ENCODE assay signal across 11 cellular contexts in the genomic region with DNA sequence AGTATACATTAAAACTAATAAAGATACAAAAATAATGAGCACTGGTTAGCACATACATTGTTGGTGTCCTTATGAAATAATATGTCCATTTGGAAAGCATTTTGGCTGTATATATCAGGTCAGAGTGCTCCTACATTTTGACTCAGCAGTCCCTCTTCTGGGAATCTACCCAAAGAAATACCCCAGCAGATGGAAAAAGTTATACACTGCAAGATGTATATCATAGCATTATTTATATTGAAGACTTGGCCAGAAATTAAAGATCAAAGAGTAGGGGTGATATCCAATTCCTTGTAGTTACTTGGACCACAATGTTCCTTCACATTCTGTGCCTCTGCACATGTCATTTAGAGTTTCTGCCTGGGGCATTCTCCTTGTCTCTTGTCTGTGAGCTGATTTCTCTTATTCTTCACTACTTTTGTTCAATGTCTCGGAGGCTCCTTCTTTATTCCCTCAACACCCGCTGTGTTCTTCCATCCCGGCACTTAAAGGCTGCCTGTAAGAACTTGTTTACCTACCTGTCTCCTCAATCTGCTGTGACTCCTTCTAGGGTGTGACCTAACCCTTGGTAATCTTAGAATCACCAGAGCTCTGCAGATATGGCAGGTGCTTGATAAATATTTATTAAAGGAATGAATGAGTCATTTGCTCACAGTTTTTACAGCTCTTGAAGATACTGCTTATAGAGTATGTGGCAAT. TPM values are rescaled to one million over a fixed set of nuclear protein-coding genes. Genes with fewer than 3 reads are reported as not detected.
DNase-seq lines count a peak whose midpoint lies in the region; ATAC-seq, FAIRE-seq and TF ChIP-seq lines count a peak whose summit lies in the region.
"Had no signal": no experiment of that assay in that cellular context is flagged by ENCODE, and none has a peak within 500 bp of the region (broad histone marks: within the 10 kb centered on the region; RNA-seq: fewer than 3 reads in every experiment).

No MANE protein-coding gene starts in this region.

- H3K27ac ChIP-seq in heart left ventricle: no peak overlapping the region
- no peak overlapping the region for H3K27ac ChIP-seq in brain microvascular endothelial cell
- H3K27ac ChIP-seq: neutrophil had no signal

- no peak for TF ChIP-seq CTCF in progenitor cell of endocrine pancreas (IDR thresholded peaks at IDR 0.05; ENCODE audit: unreplicated experiment)
- no peak for TF ChIP-seq CTCF in heart left ventricle (IDR thresholded peaks at IDR 0.05)
- TF ChIP-seq CTCF in brain microvascular endothelial cell (IDR thresholded peaks at IDR 0.05; ENCODE audit: low read depth, low read length, missing control alignments): no peak

- peaks cover 0 to 11% (median 0%) of the 10 kb centered on the region in 9 donors for H3K27me3 ChIP-seq in heart left ventricle
- no peaks in the 10 kb centered on the region for H3K27me3 ChIP-seq in brain microvascular endothelial cell (replicated peaks)

- intact Hi-C loops in heart left ventricle (cut with DNase I): no loop called here

- WGBS in heart left ventricle, 4 donors: 86 to 92% (median 90%) methylated on average over 3 of the region's 3 CpGs

- peak overlapping the region; percentile 5 for H3K27ac Mint-ChIP-seq in progenitor cell of endocrine pancreas

- peaks cover 3% of the 10 kb centered on the region for H3K9me3 Mint-ChIP-seq in progenitor cell of endocrine pancreas (ENCODE audit: low read depth)

- no peaks in the 10 kb centered on the region for H3K36me3 ChIP-seq in heart left ventricle
- H3K36me3 ChIP-seq in brain microvascular endothelial cell (replicated peaks): no peaks in the 10 kb centered on the region
- H3K36me3 ChIP-seq: neutrophil had no signal

- no peaks in the 10 kb centered on the region for H3K9me3 ChIP-seq in heart left ventricle
- H3K9me3 ChIP-seq: neutrophil had no signal

- ATAC-seq in heart left ventricle: no peak

- DNase-seq in SIG-M5 treated with dmso at 0.1 percent for 504 hours (lab: John Stamatoyannopoulos, UW; ENCODE audit: unreplicated experiment) (peak; percentile 22), SIG-M5 (lab: John Stamatoyannopoulos, UW) (no peak), NCI-H69 (lab: John Stamatoyannopoulos, UW) (peak; percentile 67), erythroblast (lab: John Stamatoyannopoulos, UW) (peak; percentile 62 to 67), progenitor cell of endocrine pancreas (ENCODE audit: low spot score, unreplicated experiment) (no peak), heart left ventricle (no peak), brain microvascular endothelial cell (no peak), urothelium cell line (ENCODE audit: low spot score) (no peak)
- DNase-seq: stimulated activated CD4-positive, alpha-beta T cell treated with anti-CD3 and anti-CD28 coated beads, Interleukin-1b, Interleukin-23, amount 100 ng/mL, for 48 hours had no signal

- TF ChIP-seq POLR2A in erythroblast (IDR thresholded peaks at IDR 0.05; ENCODE audit: low read length): no peak
- no peak for TF ChIP-seq POLR2A in heart left ventricle (IDR thresholded peaks at IDR 0.05)

- no peak for FAIRE-seq in urothelium cell line (lab: Jason Lieb, UNC)

- H3K4me3 Mint-ChIP-seq in progenitor cell of endocrine pancreas (ENCODE audit: low read depth): no peak overlapping the region
- H3K4me3 Mint-ChIP-seq: T-helper 2 cell treated with Interferon-gamma antibody and Interleukin-4, amounts not matched to agents 5 μg/mL and 100 μg/mL, for 36 hours had no signal

- peaks cover 39% of the 10 kb centered on the region for H3K4me1 Mint-ChIP-seq in progenitor cell of endocrine pancreas (ENCODE audit: low read depth)

- peaks cover 42% of the 10 kb centered on the region for H3K27me3 Mint-ChIP-seq in progenitor cell of endocrine pancreas

- H3K36me3 Mint-ChIP-seq in progenitor cell of endocrine pancreas (ENCODE audit: insufficient read depth): no peaks in the 10 kb centered on the region

- H3K4me1 ChIP-seq in heart left ventricle: peaks cover 0 to 45% (median 13%) of the 10 kb centered on the region in 12 donors

- H3K4me3 ChIP-seq in heart left ventricle: no peak overlapping the region
- H3K4me3 ChIP-seq in brain microvascular endothelial cell (ENCODE audit: low read depth, low read length): no peak overlapping the region

- in situ Hi-C loops in brain microvascular endothelial cell (cut with HindIII; ENCODE audit: low pct_ligation_motif_present, low sequenced_read_pairs): no loop called here

RNA-seq across cellular contexts. Expression of gene TSPAN5, which starts 3.1 kb away (rescaled TPM):
- 6.1 and 7.5 TPM in 2 replicates for total RNA-seq in progenitor cell of endocrine pancreas
- total RNA-seq in heart left ventricle: 10 to 100 TPM in 1 of 9 donors, 1 to 10 TPM in 8; 1.6 to 10.2 (median 5.6) TPM
- 1 to 10 TPM; 1.0 to 6.1 TPM for polyA plus RNA-seq in heart left ventricle

Comparison
In these comparisons a context has a peak if more than half of its experiments do, and no peak if none do; other contexts are left out.
1. DNase-seq: peak in SIG-M5 treated with dmso at 0.1 percent for 504 hours (single experiment), NCI-H69 (single experiment) and erythroblast (2 of 2); none in SIG-M5 (single experiment), progenitor cell of endocrine pancreas (single experiment), heart left ventricle (0 of 5), brain microvascular endothelial cell (single experiment) and urothelium cell line (single experiment).